ENCODE assay signal across 25 cellular contexts in the genomic region with DNA sequence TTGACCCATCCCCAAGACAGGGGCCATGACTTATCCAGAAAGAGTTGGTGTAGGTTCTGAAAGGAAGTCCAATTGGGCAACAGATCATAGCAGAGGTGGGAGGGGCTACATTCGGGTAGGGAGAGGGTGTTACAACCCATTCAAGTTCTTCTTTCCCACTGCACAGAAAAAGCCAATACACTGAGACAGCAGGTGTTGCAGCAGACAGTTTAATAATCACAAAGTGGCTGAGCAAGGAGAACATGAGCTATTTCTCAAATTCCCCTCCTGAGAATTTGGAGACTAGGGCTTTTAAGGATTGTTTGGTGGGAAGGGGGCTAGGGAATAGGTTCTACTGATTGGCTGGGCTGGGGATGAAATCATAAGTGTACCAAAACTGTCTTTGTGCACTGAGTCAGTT.
"Had no signal": no experiment of that assay in that cellular context is flagged by ENCODE, and none has a peak within 500 bp of the region (broad histone marks: within the 10 kb centered on the region; RNA-seq: fewer than 3 reads in every experiment).

No MANE protein-coding gene starts in this region.

- DNase-seq: KBM-7, MG63, NCI-H1092, NCI-H1105 treated with DMSO at 0.1 percent for 48 hours, NCI-H1417 treated with DMSO at 0.1 percent for 48 hours, NCI-H146, NCI-H1694 treated with DMSO at 0.1 percent for 48 hours, NCI-H1930, NCI-H2081, NCI-H2107, NCI-H2227 treated with DMSO at 0.1 percent for 48 hours, NCI-H446, NCI-H510A, NCI-H524 treated with DMSO at 0.1 percent for 48 hours, NCI-H69, NCI-H774, Right ventricle myocardium superior, RPMI8226, SIG-M5 had no signal

- H3K4me3 ChIP-seq: MG63, SJSA1, SK-N-MC had no signal

- H3K27ac ChIP-seq: HL-60, SJSA1, SK-N-MC had no signal

- H3K4me1 ChIP-seq: SJSA1 had no signal

- H3K27me3 Mint-ChIP-seq: IgD-negative memory B cell had no signal

- FAIRE-seq: HTR-8/SVneo, RCC 7860 had no signal

- H3K27ac Mint-ChIP-seq: IgD-negative memory B cell had no signal

- H3K27me3 ChIP-seq: SJSA1 had no signal

- H3K4me3 Mint-ChIP-seq: IgD-negative memory B cell had no signal

- H3K36me3 ChIP-seq: MG63, SJSA1 had no signal
